In genomic region chr14:51368721-51369163, GRCh38 we compare ENCODE assay signal across 14 cellular contexts.
DNase-seq lines count a peak whose midpoint lies in the region; ATAC-seq and TF ChIP-seq lines count a peak whose summit lies in the region.
"Had no signal": no experiment of that assay in that cellular context is flagged by ENCODE, and none has a peak within 500 bp of the region (broad histone marks: within the 10 kb centered on the region; RNA-seq: fewer than 3 reads in every experiment).

No MANE protein-coding gene starts in this region.

- no peaks in the 10 kb centered on the region for H3K4me1 Mint-ChIP-seq in nephron progenitor cell

- H3K36me3 Mint-ChIP-seq in nephron progenitor cell (ENCODE audit: low read depth): no peaks in the 10 kb centered on the region

- H2AFZ ChIP-seq in GM23248: no peak overlapping the region

- no peaks in the 10 kb centered on the region for H3K9me3 ChIP-seq in GM23248 (ENCODE audit: low read depth)
- H3K9me3 ChIP-seq: ovary had no signal

- TF ChIP-seq CTCF in nephron progenitor cell (IDR thresholded peaks at IDR 0.05): no peak

- DNase-seq in GM23248 (peak; percentile 96), brain pericyte (ENCODE audit: low read depth, low spot score) (peak; percentile 57), left ventricle myocardium superior (no peak), smooth muscle cell of the brain vasculature (ENCODE audit: low read depth, low spot score) (peak; percentile 71), GF-D8 (lab: John Stamatoyannopoulos, UW) (no peak), nephron progenitor cell (no peak), hippocampal formation (lab: John Stamatoyannopoulos, UW) (no peak)
- DNase-seq: Caco-2, dermis blood vessel endothelial cell, NCI-H187 treated with DMSO at 0.1 percent for 48 hours, ovary, WERI-Rb-1 had no signal

- in situ Hi-C loops in GM23248 (cut with MboI): no loop called here

- H3K4me3 Mint-ChIP-seq in nephron progenitor cell: no peak overlapping the region
- H3K4me3 Mint-ChIP-seq: activated T-helper 1 cell treated with anti-CD3 and anti-CD28 coated beads, Interleukin-12 subunit alpha, Interleukin-12 subunit beta, Interleukin-2, Interleukin-4 antibody, amounts not matched to agents 30 ng/mL and 10 ng/mL and 1 ng/mL, durations not matched to agents 14 hours and 24 hours and 36 hours had no signal

- H3K4me3 ChIP-seq in GM23248: peak overlapping the region; percentile 45
- H3K4me3 ChIP-seq: ovary had no signal

- no peak overlapping the region for H3K27ac Mint-ChIP-seq in nephron progenitor cell
- H3K27ac Mint-ChIP-seq: activated T-helper 1 cell treated with anti-CD3 and anti-CD28 coated beads, Interleukin-12 subunit alpha, Interleukin-12 subunit beta, Interleukin-2, Interleukin-4 antibody, amounts not matched to agents 30 ng/mL and 10 ng/mL and 1 ng/mL, durations not matched to agents 14 hours and 24 hours and 36 hours had no signal

- H3F3A ChIP-seq in GM23248 (ENCODE audit: insufficient read depth): peaks cover 48% of the 10 kb centered on the region

- 0 to 2% methylated on average over 6 of the region's 6 CpGs for WGBS in GM23248 (ENCODE audit: low coverage in 1 of 2, low lambda C conversion rate in 2 of 2, missing lambda C conversion rate in 2 of 2), 2 experiments

- peak overlapping the region; percentile 60 for H3K9ac ChIP-seq in GM23248

- no peaks in the 10 kb centered on the region for H3K36me3 ChIP-seq in GM23248 (ENCODE audit: low read depth)
- H3K36me3 ChIP-seq: ovary, WERI-Rb-1 had no signal

- H3K79me2 ChIP-seq in GM23248 (ENCODE audit: insufficient read depth): no peaks in the 10 kb centered on the region

- no peaks in the 10 kb centered on the region for H3K27me3 ChIP-seq in GM23248 (replicated peaks; ENCODE audit: insufficient read depth)
- H3K27me3 ChIP-seq: ovary had no signal

- ATAC-seq in left ventricle myocardium superior (peak; percentile 90), GM21737 (IDR thresholded peaks at IDR 0.05; ENCODE audit: unreplicated experiment) (no peak)

- peak overlapping the region; percentile 83 for H3K4me2 ChIP-seq in GM23248 (ENCODE audit: unreplicated experiment)

- H3K27ac ChIP-seq in GM23248: peak overlapping the region; percentile 86
- H3K27ac ChIP-seq: WERI-Rb-1 had no signal

- H4K20me1 ChIP-seq in GM23248 (ENCODE audit: insufficient read depth): no peaks in the 10 kb centered on the region

- intact Hi-C loops in left ventricle myocardium superior (cut with micrococcal nuclease): no loop called here

- no peaks in the 10 kb centered on the region for H3K27me3 Mint-ChIP-seq in nephron progenitor cell (ENCODE audit: low read depth, poor library complexity)

- H3K4me1 ChIP-seq in GM23248 (ENCODE audit: insufficient read depth): peaks cover 49% of the 10 kb centered on the region

- no peaks in the 10 kb centered on the region for H3K9me2 ChIP-seq in GM23248 (ENCODE audit: insufficient read depth)

- H3K9me3 Mint-ChIP-seq in nephron progenitor cell: no peaks in the 10 kb centered on the region
- H3K9me3 Mint-ChIP-seq: activated T-helper 1 cell treated with anti-CD3 and anti-CD28 coated beads, Interleukin-12 subunit alpha, Interleukin-12 subunit beta, Interleukin-2, Interleukin-4 antibody, amounts not matched to agents 30 ng/mL and 10 ng/mL and 1 ng/mL, durations not matched to agents 14 hours and 24 hours and 36 hours had no signal

Comparison
In these comparisons a context has a peak if more than half of its experiments do, and no peak if none do; other contexts are left out.
1. DNase-seq: peak in GM23248 (single experiment), brain pericyte (single experiment) and smooth muscle cell of the brain vasculature (single experiment); none in left ventricle myocardium superior (single experiment), GF-D8 (single experiment), nephron progenitor cell (single experiment) and hippocampal formation (0 of 2).